In the genomic region with DNA sequence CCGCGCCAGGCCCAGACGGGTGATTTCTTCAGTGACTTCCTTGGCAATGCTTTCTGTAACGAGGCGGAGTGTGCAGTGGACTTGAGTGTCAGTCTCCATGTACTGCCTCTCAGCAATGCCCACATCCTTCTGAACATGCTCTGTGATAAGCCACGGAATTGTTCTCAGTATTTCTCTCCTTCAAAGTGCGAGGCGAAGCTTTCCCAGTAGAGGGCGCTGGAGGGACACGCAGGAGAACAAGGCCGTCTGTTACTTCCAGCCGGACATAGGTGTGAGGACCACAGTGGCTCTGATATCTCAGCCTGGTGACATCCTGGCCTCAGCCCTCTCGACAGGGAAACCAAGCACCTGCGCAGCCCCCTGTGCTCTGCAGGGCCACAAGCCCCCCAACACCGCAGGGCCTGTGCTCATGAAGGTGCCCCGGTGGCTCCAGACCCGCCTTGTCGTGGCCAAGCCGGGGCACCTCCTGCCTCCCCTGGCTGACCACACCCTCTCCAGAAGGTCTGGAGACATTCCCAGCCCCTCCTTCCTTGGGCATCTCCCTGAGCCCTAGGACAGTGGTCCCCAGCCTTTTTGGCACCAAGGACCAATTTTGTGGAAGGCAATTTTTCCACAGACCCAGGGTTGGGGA, we compare ENCODE assay signal across 8 cellular contexts. TPM values are rescaled to one million over a fixed set of nuclear protein-coding genes. Genes with fewer than 3 reads are reported as not detected.
DNase-seq lines count a peak whose midpoint lies in the region; ATAC-seq and TF ChIP-seq lines count a peak whose summit lies in the region.

No MANE protein-coding gene starts in this region.

- WGBS in tibial nerve, 2 donors = 36 to 38% methylated on average over 16 to 18 of the region's 19 CpGs

- H3K4me3 ChIP-seq in fibroblast of villous mesenchyme (ENCODE audit: low read depth, low read length) (no peak overlapping the region), neutrophil (ENCODE audit: low read depth in 1 of 2, low read length in 1 of 2) (no peak overlapping the region), tibial nerve (no peak overlapping the region)

- H3K36me3 ChIP-seq in neutrophil (no peaks in the 10 kb centered on the region), tibial nerve (no peaks in the 10 kb centered on the region)

- TF ChIP-seq CTCF in fibroblast of villous mesenchyme (IDR thresholded peaks at IDR 0.05; ENCODE audit: insufficient read depth, low read depth, low read length) (peak; percentile 58), neutrophil (IDR thresholded peaks at IDR 0.05) (peak; percentile 35), tibial nerve (IDR thresholded peaks at IDR 0.05) (peak; percentile 66 to 86 (median 81))

- no peak for TF ChIP-seq POLR2A in tibial nerve (IDR thresholded peaks at IDR 0.05)

- H3K27ac ChIP-seq in neutrophil = no peak overlapping the region
- H3K27ac ChIP-seq in tibial nerve = no peak overlapping the region

- TF ChIP-seq EP300 in tibial nerve (IDR thresholded peaks at IDR 0.05) = peak in 1 of 2 donors; percentile 12

- peak; percentile 67 for ATAC-seq in HG02759 (IDR thresholded peaks at IDR 0.05; ENCODE audit: unreplicated experiment)
- ATAC-seq in GM18907 (IDR thresholded peaks at IDR 0.05; ENCODE audit: unreplicated experiment) = no peak

- H3K4me1 ChIP-seq in neutrophil (ENCODE audit: control insufficient read depth in 1 of 2, insufficient read depth in 1 of 2, low read depth in 1 of 2, low read length in 1 of 2) (no peaks in the 10 kb centered on the region), tibial nerve (peaks cover 0 to 3% (median 0%) of the 10 kb centered on the region in 4 donors)

- H3K27me3 ChIP-seq in neutrophil = peaks cover 5% of the 10 kb centered on the region
- no peaks in the 10 kb centered on the region for H3K27me3 ChIP-seq in tibial nerve

- DNase-seq in CMK (ENCODE audit: low read depth) (peak; percentile 36), NCI-H774 (lab: John Stamatoyannopoulos, UW) (peak; percentile 58), fibroblast of villous mesenchyme (ENCODE audit: low read depth) (peak; percentile 32), tibial nerve (ENCODE audit: low spot score in 2 of 2) (peak; percentile 87 to 97)
- peak; percentile 89 for DNase-seq in activated CD8-positive, alpha-beta memory T cell treated with anti-CD3 and anti-CD28 coated beads, Interleukin-2, amount 50 U/mL, for 48 hours

- no peaks in the 10 kb centered on the region for H3K9me3 ChIP-seq in neutrophil
- H3K9me3 ChIP-seq in tibial nerve = no peaks in the 10 kb centered on the region

RNA-seq across cellular contexts. Expression of gene BACE2, which starts 46.1 kb away (rescaled TPM):
- 3.0 and 7.1 TPM in 2 replicates for total RNA-seq in fibroblast of villous mesenchyme
- 10 to 100 TPM; 69.5 to 96.9 (median 79.2) TPM for total RNA-seq in tibial nerve

Comparison
In these comparisons a context has a peak if more than half of its experiments do, and no peak if none do; other contexts are left out.
1. DNase-seq: peak in every context shown above with its lines; median percentile 92 in tibial nerve; 89 in activated CD8-positive, alpha-beta memory T cell treated with anti-CD3 and anti-CD28 coated beads, Interleukin-2, amount 50 U/mL, for 48 hours; 58 in NCI-H774; 36 in CMK; 32 in fibroblast of villous mesenchyme.